In the genomic region with DNA sequence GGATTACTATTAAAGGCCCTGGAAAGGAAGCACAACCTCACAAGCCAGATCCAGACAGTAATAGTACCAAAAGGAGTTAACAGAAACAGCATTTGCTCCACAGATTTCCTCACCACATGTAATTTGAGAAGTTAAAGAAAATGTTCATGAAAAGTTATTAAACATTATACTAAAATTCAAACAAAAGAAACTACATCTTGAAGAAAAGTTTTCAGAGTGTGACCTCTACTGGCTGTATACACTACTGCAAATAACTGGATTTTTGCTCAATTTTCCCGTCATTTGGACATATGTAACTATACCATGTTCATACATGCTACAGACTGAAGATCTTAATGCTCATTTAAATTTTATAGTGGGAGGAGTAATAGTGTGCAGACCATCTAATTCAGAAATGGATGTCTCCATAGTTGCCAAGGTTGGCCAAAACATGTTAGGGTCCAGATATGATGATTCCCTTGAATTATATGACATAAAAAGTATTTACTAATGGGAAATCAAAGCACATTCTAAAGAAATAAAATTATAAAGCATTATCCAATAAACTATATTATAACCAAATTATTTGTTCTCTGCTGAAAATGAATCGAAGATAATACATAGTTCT, we compare ENCODE assay signal across 8 cellular contexts. TPM values are rescaled to one million over a fixed set of nuclear protein-coding genes. Genes with fewer than 3 reads are reported as not detected.
DNase-seq lines count a peak whose midpoint lies in the region; ATAC-seq and TF ChIP-seq lines count a peak whose summit lies in the region.

No MANE protein-coding gene starts in this region.

- ATAC-seq in GM18858 (IDR thresholded peaks at IDR 0.05; ENCODE audit: unreplicated experiment) (peak; percentile 39), upper lobe of right lung (peak; percentile 23), HG02973 (IDR thresholded peaks at IDR 0.05; ENCODE audit: unreplicated experiment) (no peak), esophagus mucosa (no peak)

- H3K27ac ChIP-seq in RWPE1 = no peak overlapping the region
- no peak overlapping the region for H3K27ac ChIP-seq in upper lobe of right lung

- intact Hi-C loops in upper lobe of right lung (cut with DNase I) = no loop called here

- no peaks in the 10 kb centered on the region for H3K27me3 ChIP-seq in upper lobe of right lung

- TF ChIP-seq CTCF in RWPE1 (conservative IDR thresholded peaks at IDR 0.05; ENCODE audit: low read depth) = peak; percentile 77
- TF ChIP-seq CTCF in foreskin fibroblast (IDR thresholded peaks at IDR 0.05; ENCODE audit: low read depth, low read length) = peak; percentile 57
- peak; percentile 57 for TF ChIP-seq CTCF in upper lobe of right lung (IDR thresholded peaks at IDR 0.05)

- peaks cover 11% of the 10 kb centered on the region for H3K4me1 ChIP-seq in upper lobe of right lung

- H3K36me3 ChIP-seq in upper lobe of right lung = peaks cover 74% of the 10 kb centered on the region

- POLR2A ChIA-PET in RWPE1 (lab: Yijun Ruan, JAX; ENCODE audit: low non-redundant PET) = no interaction called here

- H3K9me3 ChIP-seq in upper lobe of right lung = no peaks in the 10 kb centered on the region

- H3K4me3 ChIP-seq in foreskin fibroblast (ENCODE audit: low read depth in 1 of 2, low read length in 2 of 2) = no peak overlapping the region
- no peak overlapping the region for H3K4me3 ChIP-seq in upper lobe of right lung

- DNase-seq in AML-193 (lab: John Stamatoyannopoulos, UW) (peak; percentile 47 to 49), RWPE1 (ENCODE audit: low spot score) (no peak), foreskin fibroblast (peak; percentile 27 to 61), upper lobe of right lung (no peak), ecto neural progenitor cell (ENCODE audit: low spot score) (no peak)

- CTCF ChIA-PET in RWPE1 (lab: Yijun Ruan, JAX) = interaction anchor here (0.6 to 1.1 kb wide), 5 partner anchors 23 to 964 kb away, joined by 3 to 5 read pairs (median 3); a partner anchor contains a TSS

RNA-seq across cellular contexts. Expression of a gene that starts 5.6 kb away (rescaled TPM):
- 45.3 TPM for total RNA-seq in upper lobe of right lung
- total RNA-seq in esophagus mucosa = 46.7 TPM

RNA-seq across cellular contexts. Expression of a gene that starts 25.3 kb away (rescaled TPM):
- total RNA-seq in upper lobe of right lung (38.2 TPM), esophagus mucosa (4.1 TPM)

Comparison
In these comparisons a context has a peak if more than half of its experiments do, and no peak if none do; other contexts are left out.
1. DNase-seq: peak in AML-193 (2 of 2) and foreskin fibroblast (2 of 2); none in RWPE1 (single experiment), upper lobe of right lung (single experiment) and ecto neural progenitor cell (single experiment).
2. ATAC-seq: peak in GM18858 (single experiment) and upper lobe of right lung (single experiment); none in HG02973 (single experiment) and esophagus mucosa (single experiment).
3. Peak in every context shown above with its lines, with median percentiles within 50 percentile points of each other: CTCF ChIP-seq.